Comparison of ENCODE assay signal across 1 cellular context in genomic region chr14:106442857-106443256, GRCh38.
TF ChIP-seq lines count a peak whose summit lies in the region.

No MANE protein-coding gene starts in this region.

TF ChIP-seq in HepG2, 621 proteins besides CTCF, POLR2A, EP300 and RAD21 (continued from another document):
- TF ChIP-seq ZNF414 (CRISPR knock-in tag; IDR thresholded peaks at IDR 0.05) (no peak), CBX2 (IDR thresholded peaks at IDR 0.05; ENCODE audit: low read depth, low read length) (no peak), CBX2 (CRISPR knock-in tag; IDR thresholded peaks at IDR 0.05; ENCODE audit: low read depth) (no peak)
